Comparison of ENCODE assay signal across 12 cellular contexts in genomic region chr9:120902824-120903608, GRCh38. TPM values are rescaled to one million over a fixed set of nuclear protein-coding genes. Genes with fewer than 3 reads are reported as not detected.
DNase-seq lines count a peak whose midpoint lies in the region; ATAC-seq, FAIRE-seq and TF ChIP-seq lines count a peak whose summit lies in the region.
"Had no signal": no experiment of that assay in that cellular context is flagged by ENCODE, and none has a peak within 500 bp of the region (broad histone marks: within the 10 kb centered on the region; RNA-seq: fewer than 3 reads in every experiment).

No MANE protein-coding gene starts in this region.

- no peak for ATAC-seq in natural killer cell
- ATAC-seq: SK-N-SH treated with all-trans-retinoic acid at 6 μM for 48 hours had no signal

- H3K4me1 ChIP-seq in breast epithelium, result no peaks in the 10 kb centered on the region

- H3K27me3 Mint-ChIP-seq in activated CD4-positive, alpha-beta memory T cell treated with anti-CD3 and anti-CD28 coated beads for 36 hours, result no peaks in the 10 kb centered on the region
- H3K27me3 Mint-ChIP-seq in natural killer cell (ENCODE audit: low read depth in 2 of 2), result no peaks in the 10 kb centered on the region

- H3K4me3 Mint-ChIP-seq in activated CD4-positive, alpha-beta memory T cell treated with anti-CD3 and anti-CD28 coated beads for 36 hours, result no peak overlapping the region
- H3K4me3 Mint-ChIP-seq in natural killer cell, result no peak overlapping the region

- H3K9me3 Mint-ChIP-seq in activated CD4-positive, alpha-beta memory T cell treated with anti-CD3 and anti-CD28 coated beads for 36 hours, result no peaks in the 10 kb centered on the region
- no peaks in the 10 kb centered on the region for H3K9me3 Mint-ChIP-seq in natural killer cell

- H3K4me1 Mint-ChIP-seq in activated CD4-positive, alpha-beta memory T cell treated with anti-CD3 and anti-CD28 coated beads for 36 hours (ENCODE audit: low read depth), result peaks cover 87% of the 10 kb centered on the region
- H3K4me1 Mint-ChIP-seq in natural killer cell, result peaks cover 16 to 34% of the 10 kb centered on the region in 2 donors

- peak; percentile 40 for DNase-seq in NCI-H345 (lab: John Stamatoyannopoulos, UW)
- DNase-seq in NCI-H345 treated with DMSO at 0.1 percent for 48 hours (lab: John Stamatoyannopoulos, UW; ENCODE audit: unreplicated experiment), result no peak
- no peak for DNase-seq in GM12892 (ENCODE audit: insufficient read length)
- DNase-seq in activated CD4-positive, alpha-beta memory T cell treated with anti-CD3 and anti-CD28 coated beads for 36 hours, result no peak
- no peak for DNase-seq in natural killer cell
- DNase-seq in breast epithelium (ENCODE audit: low spot score in 2 of 2), result no peak
- DNase-seq in HuH-7 (ENCODE audit: low spot score), result no peak
- no peak for DNase-seq in NCI-H526 treated with DMSO at 0.1 percent for 48 hours (lab: John Stamatoyannopoulos, UW)
- DNase-seq: activated gamma-delta T cell treated with Interleukin-2 at 50 U/mL for 16 hours, Calu3 had no signal

- peak overlapping the region; percentile 91 for H3K27ac Mint-ChIP-seq in activated CD4-positive, alpha-beta memory T cell treated with anti-CD3 and anti-CD28 coated beads for 36 hours
- peak overlapping the region; percentile 43 to 47 for H3K27ac Mint-ChIP-seq in natural killer cell

- no peak overlapping the region for H3K4me3 ChIP-seq in breast epithelium

- CTCF ChIA-PET in activated CD4-positive, alpha-beta memory T cell treated with anti-CD3 and anti-CD28 coated beads for 36 hours (lab: Charles Lee), result interaction anchor here (0.9 to 2.0 kb wide), 4 partner anchors 23 to 34 kb away, joined by 3 to 8 read pairs (median 4); no protein-coding TSS in a partner anchor

- TF ChIP-seq CTCF in natural killer cell (IDR thresholded peaks at IDR 0.05) (no peak), breast epithelium (IDR thresholded peaks at IDR 0.05) (no peak)

- peak; percentile 68 for TF ChIP-seq POLR2A in GM12892 (IDR thresholded peaks at IDR 0.05; ENCODE audit: low read depth, low read length)
- no peak for TF ChIP-seq POLR2A in breast epithelium (IDR thresholded peaks at IDR 0.05)

- FAIRE-seq in GM12892 (lab: Jason Lieb, UNC), result no peak
- FAIRE-seq: A204.1 had no signal

- no peaks in the 10 kb centered on the region for H3K27me3 ChIP-seq in breast epithelium

- peaks cover 72% of the 10 kb centered on the region for H3K36me3 Mint-ChIP-seq in activated CD4-positive, alpha-beta memory T cell treated with anti-CD3 and anti-CD28 coated beads for 36 hours
- H3K36me3 Mint-ChIP-seq in natural killer cell, result no peaks in the 10 kb centered on the region

- POLR2A ChIA-PET in activated CD4-positive, alpha-beta memory T cell treated with anti-CD3 and anti-CD28 coated beads for 36 hours (lab: Charles Lee), result interaction anchor here (0.6 to 18.2 kb wide), 11 partner anchors 8 to 110 kb away, joined by 3 to 237 read pairs (median 4); partner anchors contain the start of genes FBXW2 and TRAF1

- no peak overlapping the region for H3K27ac ChIP-seq in breast epithelium

- H3K36me3 ChIP-seq in breast epithelium, result no peaks in the 10 kb centered on the region

- H3K9me3 ChIP-seq in breast epithelium, result no peaks in the 10 kb centered on the region

- intact Hi-C loops in activated CD4-positive, alpha-beta memory T cell treated with anti-CD3 and anti-CD28 coated beads for 36 hours (cut with micrococcal nuclease), result no loop called here
- intact Hi-C loops in natural killer cell (cut with micrococcal nuclease), result no loop called here
- intact Hi-C loops in breast epithelium (cut with DNase I; ENCODE audit: low total_unique reads), result no loop called here

RNA-seq across cellular contexts. Expression of gene TRAF1, which starts 23.6 kb away (rescaled TPM):
- 116 TPM for polyA plus RNA-seq in GM12892 (2012; ENCODE audit: missing spikeins)
- total RNA-seq in activated CD4-positive, alpha-beta memory T cell treated with anti-CD3 and anti-CD28 coated beads for 36 hours, result 100 to 1,000 TPM; 124 TPM
- total RNA-seq in natural killer cell (10 to 100 TPM; 23.4 to 33.9 (median 30.5) TPM), breast epithelium (1 to 10 TPM; 4.9 to 8.6 (median 7.3) TPM)

RNA-seq across cellular contexts. Expression of gene PHF19, which starts 26.0 kb away (rescaled TPM):
- polyA plus RNA-seq in GM12892 (2012; ENCODE audit: missing spikeins), result 70.4 TPM
- total RNA-seq in activated CD4-positive, alpha-beta memory T cell treated with anti-CD3 and anti-CD28 coated beads for 36 hours, result 100 to 1,000 TPM; 183 to 189 TPM
- 10 to 100 TPM; 34.1 to 54.0 (median 47.8) TPM for total RNA-seq in natural killer cell
- total RNA-seq in breast epithelium, result 10 to 100 TPM; 16.5 to 33.1 (median 19.0) TPM
